Comparison of ENCODE assay signal across 8 cellular contexts in genomic region chr2:233384811-233385488, GRCh38. TPM values are rescaled to one million over a fixed set of nuclear protein-coding genes. Genes with fewer than 3 reads are reported as not detected.
DNase-seq lines count a peak whose midpoint lies in the region; ATAC-seq lines count a peak whose summit lies in the region.

No MANE protein-coding gene starts in this region.

- no peaks in the 10 kb centered on the region for H3K4me1 ChIP-seq in trophoblast cell (ENCODE audit: control insufficient read depth in 1 of 2, insufficient read depth in 2 of 2, low read length in 2 of 2)

- WGBS in trophoblast cell (ENCODE audit: extremely low coverage, insufficient coverage, insufficient read length), result no CpG with 5 or more reads among the region's 12 CpGs

- H2BK5ac ChIP-seq in trophoblast cell (ENCODE audit: low read depth, low read length, poor library complexity), result no peak overlapping the region

- H3K4me3 Mint-ChIP-seq in activated naive CD8-positive, alpha-beta T cell, result peak overlapping the region; percentile 85

- peak overlapping the region; percentile 99 for H3K27ac Mint-ChIP-seq in activated naive CD8-positive, alpha-beta T cell

- H3K14ac ChIP-seq in trophoblast cell (ENCODE audit: low read length), result no peak overlapping the region

- H2BK120ac ChIP-seq in trophoblast cell (ENCODE audit: insufficient read depth, low read length, poor library complexity), result no peak overlapping the region

- H3K4me3 ChIP-seq in trophoblast cell (ENCODE audit: low read depth, low read length), result no peak overlapping the region

- H3K23ac ChIP-seq in trophoblast cell (ENCODE audit: low read length), result no peak overlapping the region

- H3K9me3 Mint-ChIP-seq in activated naive CD8-positive, alpha-beta T cell (ENCODE audit: low read depth), result no peaks in the 10 kb centered on the region

- no peak overlapping the region for H2AK5ac ChIP-seq in trophoblast cell (ENCODE audit: low read length)

- H4K8ac ChIP-seq in trophoblast cell (ENCODE audit: low read depth, low read length), result no peak overlapping the region

- ATAC-seq in GM18907 (IDR thresholded peaks at IDR 0.05; ENCODE audit: unreplicated experiment), result peak; percentile 13
- ATAC-seq in HG02943 (IDR thresholded peaks at IDR 0.05; ENCODE audit: low read depth, unreplicated experiment), result peak; percentile 6

- no peak overlapping the region for H3K18ac ChIP-seq in trophoblast cell (ENCODE audit: low read length)

- no peak overlapping the region for H2AFZ ChIP-seq in trophoblast cell (ENCODE audit: insufficient read depth, low read length, poor library complexity)

- H3K79me1 ChIP-seq in trophoblast cell (ENCODE audit: low read length), result no peaks in the 10 kb centered on the region

- no peak overlapping the region for H2BK12ac ChIP-seq in trophoblast cell (ENCODE audit: low read length)

- no peak overlapping the region for H4K12ac ChIP-seq in trophoblast cell (ENCODE audit: low read depth, low read length)

- no peak overlapping the region for H3K9ac ChIP-seq in trophoblast cell (ENCODE audit: low read length)

- no peaks in the 10 kb centered on the region for H3K79me2 ChIP-seq in trophoblast cell (ENCODE audit: control insufficient read depth, insufficient read depth, low read length, poor library complexity)

- no peak overlapping the region for H4K91ac ChIP-seq in trophoblast cell (ENCODE audit: low read depth, low read length)

- H3K27ac ChIP-seq in trophoblast cell (ENCODE audit: low read depth, low read length), result no peak overlapping the region

- H3K9me3 ChIP-seq in trophoblast cell (ENCODE audit: insufficient read depth, low read depth, low read length), result peaks cover 1% of the 10 kb centered on the region

- H3K36me3 ChIP-seq in trophoblast cell (ENCODE audit: control insufficient read depth in 1 of 2, insufficient read depth in 2 of 2, low read length in 2 of 2), result no peaks in the 10 kb centered on the region

- peaks cover 93% of the 10 kb centered on the region for H3K4me1 Mint-ChIP-seq in activated naive CD8-positive, alpha-beta T cell (ENCODE audit: low read depth)

- no peaks in the 10 kb centered on the region for H3K27me3 Mint-ChIP-seq in activated naive CD8-positive, alpha-beta T cell

- no peak for DNase-seq in trophoblast cell
- no peak for DNase-seq in stimulated activated CD4-positive, alpha-beta T cell treated with anti-CD3 and anti-CD28 coated beads, Interleukin-4, amount 100 ng/mL, for 4 hours
- no peak for DNase-seq in kidney glomerular epithelial cell (lab: John Stamatoyannopoulos, UW)
- DNase-seq in DMS 273 treated with DMSO at 0.1 percent for 48 hours (lab: John Stamatoyannopoulos, UW), result no peak
- no peak for DNase-seq in stimulated activated naive CD4-positive, alpha-beta T cell treated with Interleukin-2 at 50 U/mL for 16 hours (lab: John Stamatoyannopoulos, UW)

- no peaks in the 10 kb centered on the region for H3K27me3 ChIP-seq in trophoblast cell (ENCODE audit: insufficient read depth, low read length)

- peak overlapping the region; percentile 10 for H3K4ac ChIP-seq in trophoblast cell (ENCODE audit: low read depth, low read length)

- H3K4me2 ChIP-seq in trophoblast cell (ENCODE audit: low read length), result no peak overlapping the region

- H3K36me3 Mint-ChIP-seq in activated naive CD8-positive, alpha-beta T cell, result peaks cover 5% of the 10 kb centered on the region

RNA-seq across cellular contexts. Expression of gene DGKD, which starts 30.7 kb away (rescaled TPM):
- polyA plus RNA-seq in trophoblast cell (2013), result 14.2 and 15.7 TPM in 2 replicates
